ENCODE assay signal across 1 cellular context in the genomic region with DNA sequence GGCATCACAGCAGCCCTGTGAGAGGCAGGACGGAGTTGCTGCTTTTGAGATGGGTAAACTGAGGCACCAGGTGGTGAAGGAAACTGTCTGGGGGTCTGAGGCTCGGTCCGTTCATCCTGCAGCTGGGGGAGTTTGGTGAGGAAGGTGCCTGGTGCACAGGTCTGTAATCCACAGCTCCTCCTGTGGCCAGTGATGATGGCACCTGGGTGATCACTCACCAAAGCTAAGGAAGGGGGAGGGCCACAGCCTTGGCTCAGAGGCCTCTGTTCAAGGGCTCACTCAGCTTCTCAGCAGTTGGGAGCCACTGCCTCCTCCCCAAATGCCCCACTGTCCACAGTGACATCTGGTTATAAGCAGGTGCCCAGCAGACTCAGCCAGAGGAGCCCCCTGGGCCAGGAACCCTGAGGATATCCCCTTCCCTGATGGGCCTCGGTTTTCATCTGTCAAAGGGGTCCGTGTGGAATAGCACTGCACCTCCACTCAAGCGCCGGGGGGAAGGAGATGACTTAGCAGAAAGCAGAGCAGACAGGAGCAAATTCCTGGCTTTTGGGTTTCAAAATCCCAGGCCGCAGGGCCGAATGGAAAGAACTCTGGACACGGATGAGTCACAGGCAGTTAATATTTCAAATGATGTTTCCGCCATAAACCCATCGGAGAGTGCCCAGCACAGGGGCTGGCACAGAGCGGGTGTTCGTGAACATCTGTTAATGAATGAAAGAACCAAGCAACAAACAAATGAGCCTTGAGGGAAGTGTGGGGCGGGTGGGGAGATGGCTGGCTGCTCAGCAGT.
TF ChIP-seq lines count a peak whose summit lies in the region.

No MANE protein-coding gene starts in this region.

TF ChIP-seq in IMR-90, 13 proteins besides CTCF, POLR2A, EP300 and RAD21 (continued from another document):
- TF ChIP-seq MXI1 (IDR thresholded peaks at IDR 0.05; ENCODE audit: borderline replicate concordance, low read depth, low read length) (0 out of 2 replicates have a peak, but pooled peaks have one; percentile 24), BHLHE40 (IDR thresholded peaks at IDR 0.05; ENCODE audit: low read depth, low read length) (peak; percentile 26; the same call in 1 of the 2 replicates), NFE2L2 (IDR thresholded peaks at IDR 0.05; ENCODE audit: low read depth, low read length) (peak; percentile 97)
